In the genomic region with DNA sequence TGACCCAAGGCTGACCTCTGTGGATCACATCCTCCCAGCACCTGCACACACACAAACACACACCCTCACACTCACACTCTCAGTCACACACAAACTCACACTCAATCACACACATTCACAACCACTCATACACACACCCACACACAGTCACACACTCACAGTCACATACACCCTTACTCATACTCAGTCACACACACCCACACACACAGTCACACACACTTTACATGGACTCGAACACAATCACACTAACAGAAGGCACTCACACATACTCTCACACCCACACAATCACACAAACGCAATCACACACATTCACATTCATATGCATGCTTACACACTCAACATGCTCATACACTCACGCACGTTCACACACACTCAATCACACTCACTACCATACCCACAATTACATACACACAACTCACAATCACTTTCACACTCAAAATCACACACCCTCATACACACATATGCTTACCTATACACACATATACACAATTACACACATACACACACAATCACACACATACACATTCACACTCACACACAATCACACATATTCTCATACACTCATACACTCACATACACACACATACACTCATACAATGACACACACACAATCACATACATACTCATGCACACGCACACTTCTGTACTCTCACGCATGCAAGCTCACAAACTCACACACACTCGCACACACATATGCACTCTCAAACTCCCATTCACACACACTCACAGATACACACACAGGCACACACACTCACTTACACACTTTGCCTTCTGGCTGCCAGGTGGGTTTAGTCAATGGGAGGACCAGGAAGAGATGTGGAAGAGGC, we compare ENCODE assay signal across 1 cellular context.
TF ChIP-seq lines count a peak whose summit lies in the region.

No MANE protein-coding gene starts in this region.

TF ChIP-seq in HEK293, 187 proteins besides CTCF, POLR2A, EP300 and RAD21 (continued from another document):
- TF ChIP-seq, protein P1, sequence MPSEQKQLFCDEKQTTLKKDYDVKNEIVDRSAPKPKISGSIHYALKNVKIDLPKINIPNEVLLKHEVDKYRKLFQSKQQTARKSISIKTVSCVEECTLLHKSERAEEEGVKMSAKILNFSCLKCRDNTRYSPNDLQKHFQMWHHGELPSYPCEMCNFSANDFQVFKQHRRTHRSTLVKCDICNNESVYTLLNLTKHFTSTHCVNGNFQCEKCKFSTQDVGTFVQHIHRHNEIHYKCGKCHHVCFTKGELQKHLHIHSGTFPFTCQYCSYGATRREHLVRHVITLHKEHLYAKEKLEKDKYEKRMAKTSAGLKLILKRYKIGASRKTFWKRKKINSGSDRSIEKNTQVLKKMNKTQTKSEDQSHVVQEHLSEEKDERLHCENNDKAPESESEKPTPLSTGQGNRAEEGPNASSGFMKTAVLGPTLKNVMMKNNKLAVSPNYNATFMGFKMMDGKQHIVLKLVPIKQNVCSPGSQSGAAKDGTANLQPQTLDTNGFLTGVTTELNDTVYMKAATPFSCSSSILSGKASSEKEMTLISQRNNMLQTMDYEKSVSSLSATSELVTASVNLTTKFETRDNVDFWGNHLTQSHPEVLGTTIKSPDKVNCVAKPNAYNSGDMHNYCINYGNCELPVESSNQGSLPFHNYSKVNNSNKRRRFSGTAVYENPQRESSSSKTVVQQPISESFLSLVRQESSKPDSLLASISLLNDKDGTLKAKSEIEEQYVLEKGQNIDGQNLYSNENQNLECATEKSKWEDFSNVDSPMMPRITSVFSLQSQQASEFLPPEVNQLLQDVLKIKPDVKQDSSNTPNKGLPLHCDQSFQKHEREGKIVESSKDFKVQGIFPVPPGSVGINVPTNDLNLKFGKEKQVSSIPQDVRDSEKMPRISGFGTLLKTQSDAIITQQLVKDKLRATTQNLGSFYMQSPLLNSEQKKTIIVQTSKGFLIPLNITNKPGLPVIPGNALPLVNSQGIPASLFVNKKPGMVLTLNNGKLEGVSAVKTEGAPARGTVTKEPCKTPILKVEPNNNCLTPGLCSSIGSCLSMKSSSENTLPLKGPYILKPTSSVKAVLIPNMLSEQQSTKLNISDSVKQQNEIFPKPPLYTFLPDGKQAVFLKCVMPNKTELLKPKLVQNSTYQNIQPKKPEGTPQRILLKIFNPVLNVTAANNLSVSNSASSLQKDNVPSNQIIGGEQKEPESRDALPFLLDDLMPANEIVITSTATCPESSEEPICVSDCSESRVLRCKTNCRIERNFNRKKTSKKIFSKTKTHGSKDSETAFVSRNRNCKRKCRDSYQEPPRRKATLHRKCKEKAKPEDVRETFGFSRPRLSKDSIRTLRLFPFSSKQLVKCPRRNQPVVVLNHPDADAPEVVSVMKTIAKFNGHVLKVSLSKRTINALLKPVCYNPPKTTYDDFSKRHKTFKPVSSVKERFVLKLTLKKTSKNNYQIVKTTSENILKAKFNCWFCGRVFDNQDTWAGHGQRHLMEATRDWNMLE (tag by site-specific recombination; conservative IDR thresholded peaks at IDR 0.05; ENCODE audit: low read depth) = no peak
- TF ChIP-seq ZNF677 (tag by site-specific recombination; IDR thresholded peaks at IDR 0.05) (no peak), GLIS1 (tag by site-specific recombination; IDR thresholded peaks at IDR 0.05) (no peak), ZNF433 (tag by site-specific recombination; IDR thresholded peaks at IDR 0.05; ENCODE audit: low read depth) (no peak), ZNF600 (tag by site-specific recombination; IDR thresholded peaks at IDR 0.05) (no peak), ZNF311 (tag by site-specific recombination; IDR thresholded peaks at IDR 0.05; ENCODE audit: borderline replicate concordance) (0 out of 2 replicates have a peak, but pooled peaks have one; percentile 18), ZNF366 (tag by site-specific recombination; conservative IDR thresholded peaks at IDR 0.05) (no peak), ZNF341 (tag by site-specific recombination; IDR thresholded peaks at IDR 0.05; ENCODE audit: low read depth) (no peak), GLIS2 (tag by site-specific recombination; IDR thresholded peaks at IDR 0.05) (no peak), ZNF324 (tag by site-specific recombination; IDR thresholded peaks at IDR 0.05) (no peak), ZNF473 (tag by site-specific recombination; IDR thresholded peaks at IDR 0.05) (peak; percentile 24; the same call in 1 of the 2 replicates), SCRT2 (tag by site-specific recombination; IDR thresholded peaks at IDR 0.05) (no peak), ZNF155 (tag by site-specific recombination; IDR thresholded peaks at IDR 0.05) (0 out of 2 replicates have a peak, but pooled peaks have one; percentile 38), SETDB1 (IDR thresholded peaks at IDR 0.05; ENCODE audit: insufficient read length, low read length) (no peak), EGR2 (tag by site-specific recombination; IDR thresholded peaks at IDR 0.05; ENCODE audit: low read depth) (peak; percentile 98), ZNF404 (tag by site-specific recombination; IDR thresholded peaks at IDR 0.05) (no peak), IKZF3 (tag by site-specific recombination; IDR thresholded peaks at IDR 0.05) (no peak), ZNF214 (tag by site-specific recombination; IDR thresholded peaks at IDR 0.05; ENCODE audit: borderline replicate concordance) (no peak), ZIC2 (tag by site-specific recombination; IDR thresholded peaks at IDR 0.05) (0 out of 2 replicates have a peak, but pooled peaks have one; percentile 11), KLF8 (tag by site-specific recombination; IDR thresholded peaks at IDR 0.05) (no peak), ZNF626 (tag by site-specific recombination; IDR thresholded peaks at IDR 0.05) (no peak), ZNF140 (tag by site-specific recombination; IDR thresholded peaks at IDR 0.05) (no peak), REPIN1 (tag by site-specific recombination; IDR thresholded peaks at IDR 0.05; ENCODE audit: low read depth) (no peak), ZNF146 (tag by site-specific recombination; IDR thresholded peaks at IDR 0.05) (no peak), ZFHX2 (tag by site-specific recombination; conservative IDR thresholded peaks at IDR 0.05) (peak; percentile 96), HOXD13 (CRISPR knock-in tag; IDR thresholded peaks at IDR 0.05; ENCODE audit: borderline replicate concordance) (no peak), ZNF394 (tag by site-specific recombination; IDR thresholded peaks at IDR 0.05; ENCODE audit: borderline replicate concordance) (no peak)
- TF ChIP-seq, protein P2, sequence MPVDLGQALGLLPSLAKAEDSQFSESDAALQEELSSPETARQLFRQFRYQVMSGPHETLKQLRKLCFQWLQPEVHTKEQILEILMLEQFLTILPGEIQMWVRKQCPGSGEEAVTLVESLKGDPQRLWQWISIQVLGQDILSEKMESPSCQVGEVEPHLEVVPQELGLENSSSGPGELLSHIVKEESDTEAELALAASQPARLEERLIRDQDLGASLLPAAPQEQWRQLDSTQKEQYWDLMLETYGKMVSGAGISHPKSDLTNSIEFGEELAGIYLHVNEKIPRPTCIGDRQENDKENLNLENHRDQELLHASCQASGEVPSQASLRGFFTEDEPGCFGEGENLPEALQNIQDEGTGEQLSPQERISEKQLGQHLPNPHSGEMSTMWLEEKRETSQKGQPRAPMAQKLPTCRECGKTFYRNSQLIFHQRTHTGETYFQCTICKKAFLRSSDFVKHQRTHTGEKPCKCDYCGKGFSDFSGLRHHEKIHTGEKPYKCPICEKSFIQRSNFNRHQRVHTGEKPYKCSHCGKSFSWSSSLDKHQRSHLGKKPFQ (tag by site-specific recombination; IDR thresholded peaks at IDR 0.05) = peak; percentile 71; the same call in 1 of the 2 replicates
- TF ChIP-seq, protein P3, sequence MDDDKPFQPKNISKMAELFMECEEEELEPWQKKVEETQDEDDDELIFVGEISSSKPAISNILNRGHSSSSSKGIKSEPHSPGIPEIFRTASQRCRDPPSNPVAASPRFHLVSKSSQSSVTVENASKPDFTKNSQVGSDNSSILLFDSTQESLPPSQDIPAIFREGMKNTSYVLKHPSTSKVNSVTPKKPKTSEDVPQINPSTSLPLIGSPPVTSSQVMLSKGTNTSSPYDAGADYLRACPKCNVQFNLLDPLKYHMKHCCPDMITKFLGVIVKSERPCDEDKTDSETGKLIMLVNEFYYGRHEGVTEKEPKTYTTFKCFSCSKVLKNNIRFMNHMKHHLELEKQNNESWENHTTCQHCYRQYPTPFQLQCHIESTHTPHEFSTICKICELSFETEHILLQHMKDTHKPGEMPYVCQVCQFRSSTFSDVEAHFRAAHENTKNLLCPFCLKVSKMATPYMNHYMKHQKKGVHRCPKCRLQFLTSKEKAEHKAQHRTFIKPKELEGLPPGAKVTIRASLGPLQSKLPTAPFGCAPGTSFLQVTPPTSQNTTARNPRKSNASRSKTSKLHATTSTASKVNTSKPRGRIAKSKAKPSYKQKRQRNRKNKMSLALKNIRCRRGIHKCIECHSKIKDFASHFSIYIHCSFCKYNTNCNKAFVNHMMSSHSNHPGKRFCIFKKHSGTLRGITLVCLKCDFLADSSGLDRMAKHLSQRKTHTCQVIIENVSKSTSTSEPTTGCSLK (tag by site-specific recombination; IDR thresholded peaks at IDR 0.05) = no peak
- TF ChIP-seq, protein P4, sequence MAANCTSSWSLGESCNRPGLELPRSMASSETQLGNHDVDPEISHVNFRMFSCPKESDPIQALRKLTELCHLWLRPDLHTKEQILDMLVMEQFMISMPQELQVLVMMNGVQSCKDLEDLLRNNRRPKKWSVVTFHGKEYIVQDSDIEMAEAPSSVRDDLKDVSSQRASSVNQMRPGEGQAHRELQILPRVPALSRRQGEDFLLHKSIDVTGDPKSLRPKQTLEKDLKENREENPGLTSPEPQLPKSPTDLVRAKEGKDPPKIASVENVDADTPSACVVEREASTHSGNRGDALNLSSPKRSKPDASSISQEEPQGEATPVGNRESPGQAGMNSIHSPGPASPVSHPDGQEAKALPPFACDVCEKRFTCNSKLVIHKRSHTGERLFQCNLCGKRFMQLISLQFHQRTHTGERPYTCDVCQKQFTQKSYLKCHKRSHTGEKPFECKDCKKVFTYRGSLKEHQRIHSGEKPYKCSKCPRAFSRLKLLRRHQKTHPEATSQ (tag by site-specific recombination; IDR thresholded peaks at IDR 0.05) = no peak
- TF ChIP-seq, protein P5, sequence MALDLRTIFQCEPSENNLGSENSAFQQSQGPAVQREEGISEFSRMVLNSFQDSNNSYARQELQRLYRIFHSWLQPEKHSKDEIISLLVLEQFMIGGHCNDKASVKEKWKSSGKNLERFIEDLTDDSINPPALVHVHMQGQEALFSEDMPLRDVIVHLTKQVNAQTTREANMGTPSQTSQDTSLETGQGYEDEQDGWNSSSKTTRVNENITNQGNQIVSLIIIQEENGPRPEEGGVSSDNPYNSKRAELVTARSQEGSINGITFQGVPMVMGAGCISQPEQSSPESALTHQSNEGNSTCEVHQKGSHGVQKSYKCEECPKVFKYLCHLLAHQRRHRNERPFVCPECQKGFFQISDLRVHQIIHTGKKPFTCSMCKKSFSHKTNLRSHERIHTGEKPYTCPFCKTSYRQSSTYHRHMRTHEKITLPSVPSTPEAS (tag by site-specific recombination; IDR thresholded peaks at IDR 0.05) = peak; percentile 25; the same call in 1 of the 2 replicates
- TF ChIP-seq, protein P6, sequence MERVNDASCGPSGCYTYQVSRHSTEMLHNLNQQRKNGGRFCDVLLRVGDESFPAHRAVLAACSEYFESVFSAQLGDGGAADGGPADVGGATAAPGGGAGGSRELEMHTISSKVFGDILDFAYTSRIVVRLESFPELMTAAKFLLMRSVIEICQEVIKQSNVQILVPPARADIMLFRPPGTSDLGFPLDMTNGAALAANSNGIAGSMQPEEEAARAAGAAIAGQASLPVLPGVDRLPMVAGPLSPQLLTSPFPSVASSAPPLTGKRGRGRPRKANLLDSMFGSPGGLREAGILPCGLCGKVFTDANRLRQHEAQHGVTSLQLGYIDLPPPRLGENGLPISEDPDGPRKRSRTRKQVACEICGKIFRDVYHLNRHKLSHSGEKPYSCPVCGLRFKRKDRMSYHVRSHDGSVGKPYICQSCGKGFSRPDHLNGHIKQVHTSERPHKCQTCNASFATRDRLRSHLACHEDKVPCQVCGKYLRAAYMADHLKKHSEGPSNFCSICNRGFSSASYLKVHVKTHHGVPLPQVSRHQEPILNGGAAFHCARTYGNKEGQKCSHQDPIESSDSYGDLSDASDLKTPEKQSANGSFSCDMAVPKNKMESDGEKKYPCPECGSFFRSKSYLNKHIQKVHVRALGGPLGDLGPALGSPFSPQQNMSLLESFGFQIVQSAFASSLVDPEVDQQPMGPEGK (tag by site-specific recombination; IDR thresholded peaks at IDR 0.05) = peak; percentile 26; the same call in 1 of the 2 replicates
- TF ChIP-seq, protein P7, sequence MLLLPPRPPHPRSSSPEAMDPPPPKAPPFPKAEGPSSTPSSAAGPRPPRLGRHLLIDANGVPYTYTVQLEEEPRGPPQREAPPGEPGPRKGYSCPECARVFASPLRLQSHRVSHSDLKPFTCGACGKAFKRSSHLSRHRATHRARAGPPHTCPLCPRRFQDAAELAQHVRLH (tag by site-specific recombination; IDR thresholded peaks at IDR 0.05) = no peak
- TF ChIP-seq, protein P8, sequence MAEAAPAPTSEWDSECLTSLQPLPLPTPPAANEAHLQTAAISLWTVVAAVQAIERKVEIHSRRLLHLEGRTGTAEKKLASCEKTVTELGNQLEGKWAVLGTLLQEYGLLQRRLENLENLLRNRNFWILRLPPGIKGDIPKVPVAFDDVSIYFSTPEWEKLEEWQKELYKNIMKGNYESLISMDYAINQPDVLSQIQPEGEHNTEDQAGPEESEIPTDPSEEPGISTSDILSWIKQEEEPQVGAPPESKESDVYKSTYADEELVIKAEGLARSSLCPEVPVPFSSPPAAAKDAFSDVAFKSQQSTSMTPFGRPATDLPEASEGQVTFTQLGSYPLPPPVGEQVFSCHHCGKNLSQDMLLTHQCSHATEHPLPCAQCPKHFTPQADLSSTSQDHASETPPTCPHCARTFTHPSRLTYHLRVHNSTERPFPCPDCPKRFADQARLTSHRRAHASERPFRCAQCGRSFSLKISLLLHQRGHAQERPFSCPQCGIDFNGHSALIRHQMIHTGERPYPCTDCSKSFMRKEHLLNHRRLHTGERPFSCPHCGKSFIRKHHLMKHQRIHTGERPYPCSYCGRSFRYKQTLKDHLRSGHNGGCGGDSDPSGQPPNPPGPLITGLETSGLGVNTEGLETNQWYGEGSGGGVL (tag by site-specific recombination; IDR thresholded peaks at IDR 0.05) = no peak
- TF ChIP-seq, protein P9, sequence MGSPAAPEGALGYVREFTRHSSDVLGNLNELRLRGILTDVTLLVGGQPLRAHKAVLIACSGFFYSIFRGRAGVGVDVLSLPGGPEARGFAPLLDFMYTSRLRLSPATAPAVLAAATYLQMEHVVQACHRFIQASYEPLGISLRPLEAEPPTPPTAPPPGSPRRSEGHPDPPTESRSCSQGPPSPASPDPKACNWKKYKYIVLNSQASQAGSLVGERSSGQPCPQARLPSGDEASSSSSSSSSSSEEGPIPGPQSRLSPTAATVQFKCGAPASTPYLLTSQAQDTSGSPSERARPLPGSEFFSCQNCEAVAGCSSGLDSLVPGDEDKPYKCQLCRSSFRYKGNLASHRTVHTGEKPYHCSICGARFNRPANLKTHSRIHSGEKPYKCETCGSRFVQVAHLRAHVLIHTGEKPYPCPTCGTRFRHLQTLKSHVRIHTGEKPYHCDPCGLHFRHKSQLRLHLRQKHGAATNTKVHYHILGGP (tag by site-specific recombination; IDR thresholded peaks at IDR 0.05) = no peak
